ENCODE assay signal across 1 cellular context in genomic region chr3:4986611-4987373, GRCh38.
A peak's percentile ranks its signal among the peaks of the same experiment; 100 is the strongest.
TF ChIP-seq lines count a peak whose summit lies in the region.

No MANE protein-coding gene starts in this region.

TF ChIP-seq in K562, 482 proteins besides CTCF, POLR2A, EP300 and RAD21 (continued from another document and continues in another):
- TF ChIP-seq ZNF592 (IDR thresholded peaks at IDR 0.05) (no peak), ZNF239 (CRISPR knock-in tag; IDR thresholded peaks at IDR 0.05) (no peak; the same call in 1 of the 2 replicates), ZNF318 (IDR thresholded peaks at IDR 0.05; ENCODE audit: borderline replicate concordance in 1 of 2, low read depth in 1 of 2) (peak in 1 of 2 experiments; percentile 96; a peak in 2 of 4 replicates), RBBP5 (IDR thresholded peaks at IDR 0.05; ENCODE audit: borderline replicate concordance, insufficient read depth, low read length, poor library complexity, severe bottlenecking) (peak; percentile 74), TEAD4 (IDR thresholded peaks at IDR 0.05; ENCODE audit: low read length) (no peak), TEAD4 (CRISPR knock-in tag; IDR thresholded peaks at IDR 0.05; ENCODE audit: borderline replicate concordance) (no peak), WHSC1 (IDR thresholded peaks at IDR 0.05; ENCODE audit: low read length) (no peak), HBP1 (CRISPR knock-in tag; IDR thresholded peaks at IDR 0.05) (no peak), ZNF133 (CRISPR knock-in tag; IDR thresholded peaks at IDR 0.05) (no peak), MTA2 (IDR thresholded peaks at IDR 0.05; ENCODE audit: low read depth) (no peak), ZBTB11 (CRISPR knock-in tag; IDR thresholded peaks at IDR 0.05) (no peak), ARNT (IDR thresholded peaks at IDR 0.05) (peak in 1 of 2 experiments; percentile 41; a peak in 1 of 4 replicates), E2F1 (CRISPR knock-in tag; IDR thresholded peaks at IDR 0.05) (peak; percentile 58; the same call in 1 of the 2 replicates), RHOXF2B (CRISPR knock-in tag; conservative IDR thresholded peaks at IDR 0.05) (no peak), BCOR (IDR thresholded peaks at IDR 0.05) (peak; percentile 96), ZNF184 (CRISPR knock-in tag; IDR thresholded peaks at IDR 0.05) (no peak), ZNF408 (CRISPR knock-in tag; IDR thresholded peaks at IDR 0.05; ENCODE audit: low read depth) (no peak), PKNOX1 (IDR thresholded peaks at IDR 0.05) (peak; percentile 63), C11orf30 (IDR thresholded peaks at IDR 0.05; ENCODE audit: low read depth) (no peak), MAFF (IDR thresholded peaks at IDR 0.05; ENCODE audit: low read length) (no peak; the same call in 1 of the 2 replicates), BRF2 (IDR thresholded peaks at IDR 0.05; ENCODE audit: borderline replicate concordance, insufficient read depth, insufficient read length) (no peak), SMARCA4 (IDR thresholded peaks at IDR 0.05) (peak; percentile 73; the same call in 1 of the 2 replicates), USF1 (CRISPR knock-in tag; IDR thresholded peaks at IDR 0.05) (peak; percentile 52), SOX6 (IDR thresholded peaks at IDR 0.05) (peak; percentile 88), CC2D1A (IDR thresholded peaks at IDR 0.05) (peak; percentile 7; the same call in 1 of the 2 replicates), PHB (CRISPR knock-in tag; IDR thresholded peaks at IDR 0.05) (no peak), RUNX1 (IDR thresholded peaks at IDR 0.05; ENCODE audit: low read depth) (peak; percentile 74; the same call in 1 of the 2 replicates), DDX20 (tag; IDR thresholded peaks at IDR 0.05; ENCODE audit: low read depth) (no peak), ESRRA (IDR thresholded peaks at IDR 0.05; ENCODE audit: borderline replicate concordance, low read depth) (peak; percentile 70), NFE2 (IDR thresholded peaks at IDR 0.05; ENCODE audit: low read depth) (peak; percentile 70), HOXB6 (CRISPR knock-in tag; IDR thresholded peaks at IDR 0.05; ENCODE audit: borderline replicate concordance) (no peak), NEUROD1 (IDR thresholded peaks at IDR 0.05; ENCODE audit: borderline replicate concordance, low read depth, low read length, partially characterized antibody) (peak; percentile 73), CXXC5 (CRISPR knock-in tag; IDR thresholded peaks at IDR 0.05) (peak; percentile 96), SRF (CRISPR knock-in tag; IDR thresholded peaks at IDR 0.05) (peak; percentile 5 to 52; a peak in 1 of 4 replicates), STAT5A (IDR thresholded peaks at IDR 0.05; ENCODE audit: borderline replicate concordance, low read length) (peak; percentile 73), PTRF (tag; IDR thresholded peaks at IDR 0.05) (no peak), RBM39 (optimal IDR thresholded peaks at IDR 0.05; ENCODE audit: low read depth, low read length) (no peak), CAMTA2 (CRISPR knock-in tag; conservative IDR thresholded peaks at IDR 0.05) (0 out of 2 replicates have a peak, but pooled peaks have one; percentile 57), CHD1 (IDR thresholded peaks at IDR 0.05; ENCODE audit: low read length) (no peak), ZNF165 (CRISPR knock-in tag; IDR thresholded peaks at IDR 0.05; ENCODE audit: borderline replicate concordance) (0 out of 2 replicates have a peak, but pooled peaks have one; percentile 53), ZNF57 (CRISPR knock-in tag; IDR thresholded peaks at IDR 0.05) (0 out of 2 replicates have a peak, but pooled peaks have one; percentile 72), ZNF134 (CRISPR knock-in tag; conservative IDR thresholded peaks at IDR 0.05) (0 out of 2 replicates have a peak, but pooled peaks have one; percentile 9)
